ENCODE assay signal across 8 cellular contexts in the genomic region with DNA sequence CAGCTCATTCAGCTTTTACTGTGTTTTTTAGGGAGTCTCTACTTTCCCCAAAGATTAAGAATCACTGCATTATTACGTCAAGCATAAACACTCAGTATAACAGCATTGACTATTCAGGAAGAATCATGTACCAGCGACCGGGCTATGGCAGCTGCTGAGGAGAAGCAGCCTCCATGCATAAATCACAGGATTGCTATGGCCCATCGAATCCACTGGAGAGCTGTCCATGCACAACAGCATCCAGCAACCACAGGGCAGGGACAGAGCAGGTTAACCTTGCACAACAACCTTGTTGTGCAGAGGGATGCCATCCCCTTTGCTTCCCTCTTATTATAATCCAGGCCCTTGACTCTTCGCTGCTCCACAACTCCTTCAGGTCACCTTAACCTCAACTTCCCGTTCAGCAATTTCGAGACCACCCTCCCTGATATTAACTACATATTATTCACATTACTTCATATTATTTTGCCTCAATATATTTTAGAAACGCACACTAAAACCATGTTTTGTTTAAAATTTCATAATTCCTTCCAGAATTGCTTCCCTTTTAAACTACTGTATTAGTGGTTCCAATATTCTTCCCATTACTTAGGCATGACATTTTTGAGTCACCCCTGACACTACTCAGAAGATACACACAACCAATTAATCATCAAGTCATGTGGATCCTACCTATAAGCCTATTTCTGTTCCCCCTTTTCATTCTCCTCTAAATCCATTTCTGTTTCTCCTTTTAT. TPM values are rescaled to one million over a fixed set of nuclear protein-coding genes. Genes with fewer than 3 reads are reported as not detected.
A peak's percentile ranks its signal among the peaks of the same experiment; 100 is the strongest.
DNase-seq lines count a peak whose midpoint lies in the region; ATAC-seq, FAIRE-seq and TF ChIP-seq lines count a peak whose summit lies in the region.

No MANE protein-coding gene starts in this region.

- H3K27me3 ChIP-seq in BJ (ENCODE audit: control insufficient read depth, insufficient read depth, low read length) (no peaks in the 10 kb centered on the region), lower lobe of right lung (ENCODE audit: low read depth) (no peaks in the 10 kb centered on the region)

- no peak for ATAC-seq in lower lobe of right lung
- no peak for ATAC-seq in GM21786 (IDR thresholded peaks at IDR 0.05; ENCODE audit: unreplicated experiment)

- TF ChIP-seq CTCF in BJ (IDR thresholded peaks at IDR 0.05; ENCODE audit: insufficient read depth, low read depth, low read length) = no peak
- no peak for TF ChIP-seq CTCF in astrocyte of the spinal cord (IDR thresholded peaks at IDR 0.05; ENCODE audit: low read depth, low read length)
- no peak for TF ChIP-seq CTCF in lower lobe of right lung (IDR thresholded peaks at IDR 0.05)

- in situ Hi-C loops in astrocyte of the spinal cord (cut with HindIII; ENCODE audit: low sequenced_read_pairs) = no loop called here

- FAIRE-seq in HTR-8/SVneo (lab: Jason Lieb, UNC) = no peak

- H3K9me3 ChIP-seq in lower lobe of right lung = no peaks in the 10 kb centered on the region

- intact Hi-C loops in lower lobe of right lung (cut with DNase I) = no loop called here

- H3K4me3 ChIP-seq in BJ (ENCODE audit: low read depth, low read length) (peak overlapping the region; percentile 85), astrocyte of the spinal cord (ENCODE audit: low read depth, low read length) (peak overlapping the region; percentile 94), lower lobe of right lung (peak overlapping the region; percentile 77)

- CTCF ChIA-PET in BJ (lab: Yijun Ruan, JAX) = interaction anchor here (4.6 kb wide), 1 partner anchor 153 kb away, joined by 29 read pairs; no protein-coding TSS in a partner anchor

- DNase-seq in BJ (ENCODE audit: low read depth) (no peak), HTR-8/SVneo (ENCODE audit: insufficient read length, low spot score) (peak; percentile 2), astrocyte of the spinal cord (ENCODE audit: low read depth, low spot score) (no peak), lower lobe of right lung (no peak), medulla oblongata (ENCODE audit: extremely low spot score) (no peak), amygdala (lab: John Stamatoyannopoulos, UW) (no peak), NCI-H2081 treated with DMSO at 0.1 percent for 48 hours (lab: John Stamatoyannopoulos, UW) (no peak)

- H3K27ac ChIP-seq in lower lobe of right lung = peak overlapping the region; percentile 84

- peaks cover 24% of the 10 kb centered on the region for H3K4me1 ChIP-seq in lower lobe of right lung

- POLR2A ChIA-PET in BJ (lab: Charles Lee) = no interaction called here

- H3K36me3 ChIP-seq in BJ (ENCODE audit: control insufficient read depth, insufficient read depth, low read length) (peaks cover 2% of the 10 kb centered on the region; the same call in 1 of the 2 replicates), lower lobe of right lung (peaks cover 24% of the 10 kb centered on the region)

RNA-seq across cellular contexts. Expression of gene IARS1, which starts 1.0 kb away (rescaled TPM):
- 117 and 194 TPM in 2 replicates for polyA plus RNA-seq in BJ (2011; rRNA removed)
- 188 and 210 TPM in 2 replicates for polyA minus RNA-seq in BJ (2011; rRNA and poly(A)+ RNA removed)
- total RNA-seq in lower lobe of right lung = 74.2 TPM

RNA-seq across cellular contexts. Expression of gene NOL8, which starts 32.6 kb away (rescaled TPM):
- 8.8 and 17.3 TPM in 2 replicates for polyA plus RNA-seq in BJ (2011; rRNA removed)
- polyA minus RNA-seq in BJ (2011; rRNA and poly(A)+ RNA removed) = 9.4 and 12.4 TPM in 2 replicates
- total RNA-seq in lower lobe of right lung = 38.5 TPM

RNA-seq across cellular contexts. Expression of gene CENPP, which starts 33.2 kb away (rescaled TPM):
- 1.3 and 2.3 TPM in 2 replicates for polyA plus RNA-seq in BJ (2011; rRNA removed)
- 0.71 and 0.77 TPM in 2 replicates for polyA minus RNA-seq in BJ (2011; rRNA and poly(A)+ RNA removed)
- 4.3 TPM for total RNA-seq in lower lobe of right lung
